In genomic region chr2:60515751-60516226, GRCh38 we compare ENCODE assay signal across 8 cellular contexts. TPM values are rescaled to one million over a fixed set of nuclear protein-coding genes. Genes with fewer than 3 reads are reported as not detected.
DNase-seq lines count a peak whose midpoint lies in the region; TF ChIP-seq lines count a peak whose summit lies in the region.

No MANE protein-coding gene starts in this region.

- H3K9me3 Mint-ChIP-seq in T-helper 2 cell treated with Interferon-gamma antibody and Interleukin-4, amounts not matched to agents 5 μg/mL and 100 μg/mL, for 36 hours, result no peaks in the 10 kb centered on the region
- no peaks in the 10 kb centered on the region for H3K9me3 Mint-ChIP-seq in H9
- no peaks in the 10 kb centered on the region for H3K9me3 Mint-ChIP-seq in nephron progenitor cell
- no peaks in the 10 kb centered on the region for H3K9me3 Mint-ChIP-seq in immature natural killer cell

- no peak overlapping the region for H2BK12ac ChIP-seq in H9 (ENCODE audit: insufficient read length, low read depth, low read length)

- H3K4ac ChIP-seq in H9 (ENCODE audit: low read depth, low read length), result no peak overlapping the region

- H2AFZ ChIP-seq in H9 (ENCODE audit: low read length), result no peak overlapping the region

- H3K27ac Mint-ChIP-seq in T-helper 2 cell treated with Interferon-gamma antibody and Interleukin-4, amounts not matched to agents 5 μg/mL and 100 μg/mL, for 36 hours, result no peak overlapping the region
- H3K27ac Mint-ChIP-seq in H9, result peak overlapping the region; percentile 13 to 95 (median 80); a peak in 4 of 7 replicates
- no peak overlapping the region for H3K27ac Mint-ChIP-seq in nephron progenitor cell
- peak overlapping the region in 1 of 6 donors; percentile 5 for H3K27ac Mint-ChIP-seq in immature natural killer cell

- no peak overlapping the region for H3T11ph ChIP-seq in H9 (ENCODE audit: low read length)

- no peak overlapping the region for H3K56ac ChIP-seq in H9 (ENCODE audit: insufficient read length, low read depth, low read length)

- no peak overlapping the region for H4K91ac ChIP-seq in H9 (ENCODE audit: insufficient read length, low read depth, low read length)

- H3K23me2 ChIP-seq in H9 (ENCODE audit: insufficient read length, low read depth, low read length, poor library complexity, severe bottlenecking), result no peaks in the 10 kb centered on the region

- H3K36me3 Mint-ChIP-seq in T-helper 2 cell treated with Interferon-gamma antibody and Interleukin-4, amounts not matched to agents 5 μg/mL and 100 μg/mL, for 36 hours (ENCODE audit: low read depth), result no peaks in the 10 kb centered on the region
- peaks cover 3 to 43% (median 30%) of the 10 kb centered on the region in 3 experiments; a peak in 6 of 7 replicates for H3K36me3 Mint-ChIP-seq in H9 (ENCODE audit: insufficient read depth in 1 of 3, low read depth in 3 of 3)
- H3K36me3 Mint-ChIP-seq in nephron progenitor cell (ENCODE audit: low read depth), result peaks cover 5% of the 10 kb centered on the region
- H3K36me3 Mint-ChIP-seq in immature natural killer cell, result no peaks in the 10 kb centered on the region

- no peak overlapping the region for H2BK5ac ChIP-seq in H9 (ENCODE audit: insufficient read length, low read length)

- H3K23ac ChIP-seq in H9 (ENCODE audit: insufficient read length, low read depth, low read length), result no peak overlapping the region

- no peak overlapping the region for H3K18ac ChIP-seq in H9 (ENCODE audit: insufficient read length, low read depth, low read length)

- no peaks in the 10 kb centered on the region for H3K4me1 Mint-ChIP-seq in T-helper 2 cell treated with Interferon-gamma antibody and Interleukin-4, amounts not matched to agents 5 μg/mL and 100 μg/mL, for 36 hours (ENCODE audit: low read depth)
- H3K4me1 Mint-ChIP-seq in H9, result peaks cover 83 to 90% of the 10 kb centered on the region in 2 experiments
- H3K4me1 Mint-ChIP-seq in nephron progenitor cell, result peaks cover 35% of the 10 kb centered on the region
- H3K4me1 Mint-ChIP-seq in immature natural killer cell, result no peaks in the 10 kb centered on the region

- no peak overlapping the region for H3K4me2 ChIP-seq in H9 (ENCODE audit: insufficient read depth, insufficient read length, low read length)

- H2BK120ac ChIP-seq in H9 (ENCODE audit: low read depth, low read length, poor library complexity, severe bottlenecking), result no peak overlapping the region

- no peak overlapping the region for H4K5ac ChIP-seq in H9 (ENCODE audit: insufficient read length, low read depth, low read length)

- peaks cover 22% of the 10 kb centered on the region for H3K27me3 Mint-ChIP-seq in T-helper 2 cell treated with Interferon-gamma antibody and Interleukin-4, amounts not matched to agents 5 μg/mL and 100 μg/mL, for 36 hours (ENCODE audit: low read depth)
- no peaks in the 10 kb centered on the region for H3K27me3 Mint-ChIP-seq in H9 (ENCODE audit: low read depth)
- H3K27me3 Mint-ChIP-seq in nephron progenitor cell (ENCODE audit: low read depth, poor library complexity), result peaks cover 12% of the 10 kb centered on the region
- peaks cover 0 to 7% (median 5%) of the 10 kb centered on the region in 3 donors for H3K27me3 Mint-ChIP-seq in immature natural killer cell (ENCODE audit: low read depth in 3 of 3)

- H3K14ac ChIP-seq in H9 (ENCODE audit: insufficient read depth, low read length), result no peak overlapping the region

- no peaks in the 10 kb centered on the region for H3K9me3 ChIP-seq in H9 (ENCODE audit: control insufficient read depth, low read depth, low read length)
- no peaks in the 10 kb centered on the region for H3K9me3 ChIP-seq in MG63

- no peak overlapping the region for H2BK20ac ChIP-seq in H9 (ENCODE audit: low read depth, low read length, poor library complexity, severe bottlenecking)

- H3K9ac ChIP-seq in H9 (ENCODE audit: extremely low read depth, insufficient read length, low read length), result no peak overlapping the region

- DNase-seq in T-helper 2 cell treated with Interferon-gamma antibody and Interleukin-4, amounts not matched to agents 5 μg/mL and 100 μg/mL, for 36 hours (ENCODE audit: low spot score), result peak; percentile 7
- DNase-seq in T-helper 2 cell (no peak), H9 (peak; percentile 24), MG63 (peak; percentile 42), epithelial cell of esophagus (ENCODE audit: low read depth) (peak; percentile 84), nephron progenitor cell (no peak), immature natural killer cell (no peak), HCEC 1CT (no peak)

- H4K8ac ChIP-seq in H9 (replicated peaks; ENCODE audit: insufficient read length, low read depth, low read length), result no peak overlapping the region

- peaks cover 29% of the 10 kb centered on the region; the same call in 1 of the 2 replicates for H3K79me2 ChIP-seq in H9 (ENCODE audit: insufficient read depth, low read length)

- H3K4me3 ChIP-seq in MG63 (no peak overlapping the region), epithelial cell of esophagus (ENCODE audit: low read length) (no peak overlapping the region)

- no CpG with 5 or more reads among the region's 6 CpGs for WGBS in H9 (ENCODE audit: extremely low coverage, insufficient read length, low lambda C conversion rate)

- peaks cover 16% of the 10 kb centered on the region for H3K79me1 ChIP-seq in H9 (ENCODE audit: insufficient read depth, low read depth, low read length, poor library complexity, severe bottlenecking)

- TF ChIP-seq CTCF in H9 (conservative IDR thresholded peaks at IDR 0.05), result no peak
- TF ChIP-seq CTCF in epithelial cell of esophagus (IDR thresholded peaks at IDR 0.05; ENCODE audit: insufficient read depth, low read depth, low read length, missing control alignments), result no peak
- TF ChIP-seq CTCF in nephron progenitor cell (IDR thresholded peaks at IDR 0.05), result no peak

- H3K36me3 ChIP-seq in MG63, result no peaks in the 10 kb centered on the region

- no peak overlapping the region for H3K4me3 Mint-ChIP-seq in T-helper 2 cell treated with Interferon-gamma antibody and Interleukin-4, amounts not matched to agents 5 μg/mL and 100 μg/mL, for 36 hours
- no peak overlapping the region for H3K4me3 Mint-ChIP-seq in H9
- H3K4me3 Mint-ChIP-seq in nephron progenitor cell, result no peak overlapping the region
- H3K4me3 Mint-ChIP-seq in immature natural killer cell, result no peak overlapping the region

- H3K4me1 ChIP-seq in H9 (ENCODE audit: insufficient read depth, low read length), result peaks cover 53% of the 10 kb centered on the region

- H3K27me3 ChIP-seq in H9 (ENCODE audit: insufficient read depth, low read length) (no peaks in the 10 kb centered on the region), MG63 (no peaks in the 10 kb centered on the region)

- H4K20me1 ChIP-seq in H9 (ENCODE audit: control insufficient read depth, insufficient read depth, insufficient read length), result no peaks in the 10 kb centered on the region

- no peak overlapping the region for H2AK5ac ChIP-seq in H9 (ENCODE audit: insufficient read length, low read length)

- H3K27ac ChIP-seq in H9 (ENCODE audit: insufficient read length, low read depth, low read length), result no peak overlapping the region

- H2BK15ac ChIP-seq in H9 (ENCODE audit: low read depth, low read length), result no peak overlapping the region

RNA-seq across cellular contexts. Expression of gene BCL11A, which starts 37.7 kb away (rescaled TPM):
- total RNA-seq in H9 (2021), result 91.4 and 92.7 TPM in 2 replicates
- total RNA-seq in MG63 (2014; rRNA removed; shearing (Covaris generic); ENCODE audit: low replicate concordance), result not detected in 2 replicates
- under 1 TPM; 0.14 to 0.69 (median 0.29) TPM for polyA plus RNA-seq in immature natural killer cell

Comparison
In these comparisons a context has a peak if more than half of its experiments do, and no peak if none do; other contexts are left out.
1. DNase-seq: peak in T-helper 2 cell treated with Interferon-gamma antibody and Interleukin-4, amounts not matched to agents 5 μg/mL and 100 μg/mL, for 36 hours (single experiment), H9 (single experiment), MG63 (single experiment) and epithelial cell of esophagus (single experiment); none in T-helper 2 cell (0 of 5), nephron progenitor cell (single experiment), immature natural killer cell (0 of 3) and HCEC 1CT (single experiment).
2. H3K27ac Mint-ChIP-seq: peak in H9 (3 of 3); none in T-helper 2 cell treated with Interferon-gamma antibody and Interleukin-4, amounts not matched to agents 5 μg/mL and 100 μg/mL, for 36 hours (single experiment) and nephron progenitor cell (single experiment).
3. RNA of gene BCL11A, which starts 37.7 kb away (total RNA-seq): 91.4 to 92.7 TPM in H9; not detected in MG63; every median in the first group is over 10 times any median in the second.